18 cellular contexts compared by ENCODE assay signal in the genomic region with DNA sequence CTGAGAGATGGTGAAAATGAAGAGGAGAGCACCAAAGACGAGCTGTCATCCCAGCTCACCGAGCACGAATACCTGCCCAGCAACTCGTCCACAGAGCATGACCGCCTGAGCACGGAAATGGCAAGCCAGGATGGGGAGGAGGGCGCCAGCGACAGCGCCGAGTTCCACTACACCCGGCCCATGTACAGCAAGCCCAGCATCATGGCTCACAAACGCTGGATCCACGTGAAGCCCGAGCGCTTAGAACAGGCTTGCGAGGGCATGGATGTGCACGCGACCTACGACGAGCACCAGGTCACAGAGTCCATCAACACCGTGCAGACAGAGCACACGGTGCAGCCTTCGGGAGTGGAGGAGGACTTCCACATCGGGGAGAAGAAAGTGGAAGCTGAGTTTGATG.
"Had no signal": no experiment of that assay in that cellular context is flagged by ENCODE, and none has a peak within 500 bp of the region (broad histone marks: within the 10 kb centered on the region; RNA-seq: fewer than 3 reads in every experiment).

No MANE protein-coding gene starts in this region.

- H3K4me3 Mint-ChIP-seq: activated CD4-positive, alpha-beta memory T cell treated with anti-CD3 and anti-CD28 coated beads for 36 hours; activated naive CD8-positive, alpha-beta T cell treated with anti-CD3 and anti-CD28 coated beads for 36 hours; stimulated activated naive CD8-positive, alpha-beta T cell treated with anti-CD3 and anti-CD28 coated beads, Interleukin-15, amount 100 ng/mL, for 72 hours; T-helper 1 cell treated with Interleukin-12 subunit alpha and Interleukin-12 subunit beta and Interleukin-4 antibody, amounts not matched to agents 30 μg/mL and 1 μg/mL, for 36 hours had no signal

- H3K27ac Mint-ChIP-seq: activated CD4-positive, alpha-beta memory T cell treated with anti-CD3 and anti-CD28 coated beads for 36 hours; activated naive CD8-positive, alpha-beta T cell treated with anti-CD3 and anti-CD28 coated beads for 36 hours; progenitor cell of endocrine pancreas; T-helper 1 cell treated with Interleukin-12 subunit alpha and Interleukin-12 subunit beta and Interleukin-4 antibody, amounts not matched to agents 30 μg/mL and 1 μg/mL, for 36 hours had no signal

- H3K36me3 ChIP-seq: colonic mucosa, uterus had no signal

- DNase-seq: activated CD4-positive, alpha-beta memory T cell treated with anti-CD3 and anti-CD28 coated beads for 36 hours; activated CD4-positive, alpha-beta T cell treated with anti-CD3 and anti-CD28 coated beads for 48 hours; activated naive CD4-positive, alpha-beta T cell treated with Interleukin-2 at 50 U/mL for 16 hours; activated naive CD8-positive, alpha-beta T cell treated with anti-CD3 and anti-CD28 coated beads for 36 hours; activated T-cell treated with anti-CD3 and anti-CD28 coated beads, Interleukin-2, amount 50 U/mL, for 48 hours; central memory CD4-positive, alpha-beta T cell; colonic mucosa; kidney glomerular epithelial cell; mesendoderm; naive B cell; stimulated activated CD4-positive, alpha-beta T cell treated with anti-CD3 and anti-CD28 coated beads, Interleukin-1b, Interleukin-23, amount 100 ng/mL, for 48 hours; stimulated activated naive CD8-positive, alpha-beta T cell treated with anti-CD3 and anti-CD28 coated beads, Interleukin-15, amount 100 ng/mL, for 72 hours; transverse colon; uterus had no signal

- H3K27me3 Mint-ChIP-seq: activated CD4-positive, alpha-beta memory T cell treated with anti-CD3 and anti-CD28 coated beads for 36 hours; activated naive CD8-positive, alpha-beta T cell treated with anti-CD3 and anti-CD28 coated beads for 36 hours; naive B cell; progenitor cell of endocrine pancreas; stimulated activated naive CD8-positive, alpha-beta T cell treated with anti-CD3 and anti-CD28 coated beads, Interleukin-15, amount 100 ng/mL, for 72 hours had no signal

- H3K4me3 ChIP-seq: colonic mucosa, esophagus muscularis mucosa, suprapubic skin, transverse colon, uterus had no signal

- ATAC-seq: stimulated activated naive CD8-positive, alpha-beta T cell treated with anti-CD3 and anti-CD28 coated beads, Interleukin-15, amount 100 ng/mL, for 72 hours had no signal

- H3K9me3 ChIP-seq: colonic mucosa, esophagus muscularis mucosa, suprapubic skin, transverse colon, uterus had no signal

- H3K4me1 ChIP-seq: colonic mucosa, uterus had no signal

- H3K27ac ChIP-seq: colonic mucosa, esophagus muscularis mucosa, suprapubic skin, transverse colon, uterus had no signal

- H3K27me3 ChIP-seq: colonic mucosa, esophagus muscularis mucosa, suprapubic skin, transverse colon, uterus had no signal

- H3K9me3 Mint-ChIP-seq: activated CD4-positive, alpha-beta memory T cell treated with anti-CD3 and anti-CD28 coated beads for 36 hours; activated naive CD8-positive, alpha-beta T cell treated with anti-CD3 and anti-CD28 coated beads for 36 hours; naive B cell; stimulated activated naive CD8-positive, alpha-beta T cell treated with anti-CD3 and anti-CD28 coated beads, Interleukin-15, amount 100 ng/mL, for 72 hours; T-helper 1 cell treated with Interleukin-12 subunit alpha and Interleukin-12 subunit beta and Interleukin-4 antibody, amounts not matched to agents 30 μg/mL and 1 μg/mL, for 36 hours had no signal
